14 cellular contexts compared by ENCODE assay signal in the genomic region with DNA sequence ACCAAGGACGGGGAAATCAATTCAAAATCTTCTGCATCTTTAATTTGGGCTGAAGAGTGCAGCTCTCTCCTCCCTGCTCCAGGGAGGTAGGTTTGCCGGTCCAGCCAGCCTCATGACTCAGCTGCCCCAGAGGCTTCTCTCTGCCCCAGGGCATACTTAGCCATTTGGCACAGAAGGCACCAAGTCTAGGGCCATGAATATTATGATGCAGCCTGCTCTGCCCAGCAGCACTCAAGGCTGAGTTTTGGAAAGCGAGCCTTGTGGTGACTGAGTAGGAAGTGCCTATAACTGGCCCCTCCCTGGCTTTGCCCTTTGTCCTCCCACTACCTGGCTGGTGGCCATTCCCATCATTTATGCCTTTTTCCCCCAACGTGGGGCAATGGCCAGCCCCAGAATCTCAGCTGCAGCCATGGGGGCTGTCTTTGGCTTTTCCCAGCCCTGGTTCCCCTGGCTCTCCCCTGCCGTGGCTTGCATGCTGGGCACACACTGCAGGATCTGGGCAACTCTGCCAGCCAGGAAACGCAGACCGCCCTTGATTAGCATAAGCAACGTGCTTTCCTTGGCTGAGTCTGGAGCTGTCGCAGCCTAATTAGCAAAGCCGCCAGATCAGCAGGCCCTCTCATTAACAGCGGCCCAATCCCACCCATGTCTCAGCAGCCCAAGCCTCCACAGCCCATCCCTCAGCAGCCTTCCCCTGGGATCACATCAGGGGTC.
A peak's percentile ranks its signal among the peaks of the same experiment; 100 is the strongest.
DNase-seq lines count a peak whose midpoint lies in the region; ATAC-seq and TF ChIP-seq lines count a peak whose summit lies in the region.
"Had no signal": no experiment of that assay in that cellular context is flagged by ENCODE, and none has a peak within 500 bp of the region (broad histone marks: within the 10 kb centered on the region; RNA-seq: fewer than 3 reads in every experiment).

No MANE protein-coding gene starts in this region.

- H4K20me1 ChIP-seq in HCT116 (ENCODE audit: insufficient read depth) (no peaks in the 10 kb centered on the region), neural progenitor cell (ENCODE audit: low read depth) (peaks cover 4% of the 10 kb centered on the region)

- no peaks in the 10 kb centered on the region for H3K9me2 ChIP-seq in HCT116 (ENCODE audit: insufficient read depth)

- H3K4me3 ChIP-seq in HCT116 (replicated peaks in 1 of 2; ENCODE audit: low read depth in 1 of 2, low read length in 2 of 2) = no peak overlapping the region
- H3K4me3 ChIP-seq in neural progenitor cell = no peak overlapping the region
- H3K4me3 ChIP-seq in gastrocnemius medialis = no peak overlapping the region
- H3K4me3 ChIP-seq in BE2C (ENCODE audit: low read depth, low read length) = no peak overlapping the region

- H3K4me1 Mint-ChIP-seq in neural progenitor cell = peaks cover 53% of the 10 kb centered on the region
- H3K4me1 Mint-ChIP-seq: activated T-helper 17 cell treated with anti-CD3 and anti-CD28 coated beads, Interleukin-2, amount 50 U/mL, for 72 hours; CD14-positive monocyte; naive B cell had no signal

- no peaks in the 10 kb centered on the region for H3K36me3 ChIP-seq in HCT116 (ENCODE audit: control insufficient read depth in 1 of 2, insufficient read depth in 2 of 2, low read length in 2 of 2)
- H3K36me3 ChIP-seq in neural progenitor cell = no peaks in the 10 kb centered on the region
- H3K36me3 ChIP-seq in gastrocnemius medialis = no peaks in the 10 kb centered on the region
- no peaks in the 10 kb centered on the region for H3K36me3 ChIP-seq in BE2C

- POLR2A ChIA-PET in HCT116 (lab: Charles Lee) = interaction anchor here (0.5 kb wide), 1 partner anchor 150 kb away, joined by 3 read pairs; no protein-coding TSS in a partner anchor

- DNase-seq in AG08395 (ENCODE audit: low spot score) = peak; percentile 51
- no peak for DNase-seq in HCT116 (ENCODE audit: low read depth, low spot score)
- peak in 44 of 61 donors; percentile 6 to 82 (median 38) for DNase-seq in caudate nucleus (lab: John Stamatoyannopoulos, UW)
- peak; percentile 37 for DNase-seq in neural progenitor cell (ENCODE audit: low spot score)
- no peak for DNase-seq in posterior vena cava (ENCODE audit: low spot score)
- no peak for DNase-seq in gastrocnemius medialis
- no peak for DNase-seq in foreskin melanocyte
- no peak for DNase-seq in BE2C
- DNase-seq: activated CD4-positive, alpha-beta T cell treated with anti-CD3 and anti-CD28 coated beads for 48 hours; kidney; naive B cell; NCI-H1048 had no signal

- H3K27me3 ChIP-seq in HCT116 (ENCODE audit: insufficient read depth, low read length) (no peaks in the 10 kb centered on the region; the same call in 1 of the 2 replicates), neural progenitor cell (no peaks in the 10 kb centered on the region), gastrocnemius medialis (no peaks in the 10 kb centered on the region), BE2C (no peaks in the 10 kb centered on the region)

- no peak overlapping the region for H3K4me3 Mint-ChIP-seq in neural progenitor cell
- H3K4me3 Mint-ChIP-seq: activated T-helper 17 cell treated with anti-CD3 and anti-CD28 coated beads, Interleukin-2, amount 50 U/mL, for 72 hours; CD14-positive monocyte; naive B cell had no signal

- H2AFZ ChIP-seq in HCT116 (ENCODE audit: low read depth, low read length, poor library complexity, severe bottlenecking) (no peak overlapping the region), neural progenitor cell (replicated peaks) (no peak overlapping the region)

- CTCF ChIA-PET in HCT116 (lab: Charles Lee) = no interaction called here

- BruUV-seq in HCT116 (replicated peaks; lab: Mats Ljungman, UMichigan) = no TSS peak

- H3K9ac ChIP-seq in HCT116 (ENCODE audit: low read length) (no peak overlapping the region), neural progenitor cell (no peak overlapping the region)

- no peak overlapping the region for H3K27ac ChIP-seq in HCT116 (ENCODE audit: low read depth, low read length)
- no peak overlapping the region for H3K27ac ChIP-seq in caudate nucleus (ENCODE audit: low read depth, low read length)
- no peak overlapping the region for H3K27ac ChIP-seq in neural progenitor cell
- H3K27ac ChIP-seq in gastrocnemius medialis = no peak overlapping the region

- RAD21 ChIA-PET in HCT116 (lab: Charles Lee; ENCODE audit: low non-redundant PET in 1 of 2, low total read pairs in 2 of 2, uncharacterized antibody in 2 of 2, unreplicated experiment in 2 of 2) = no interaction called here

- no peak overlapping the region; the same call in 1 of the 2 replicates for H3K4me2 ChIP-seq in HCT116 (ENCODE audit: low read length)
- peak overlapping the region; percentile 11 for H3K4me2 ChIP-seq in neural progenitor cell

- H3F3A ChIP-seq in neural progenitor cell (ENCODE audit: low read depth) = no peaks in the 10 kb centered on the region

- TF ChIP-seq POLR2A in HCT116 (IDR thresholded peaks at IDR 0.05; ENCODE audit: borderline replicate concordance, extremely low read depth, insufficient read depth, insufficient read length) = no peak
- no peak for TF ChIP-seq POLR2A in gastrocnemius medialis (IDR thresholded peaks at IDR 0.05)

- intact Hi-C loops in HCT116 (cut with micrococcal nuclease) = no loop called here
- intact Hi-C loops in posterior vena cava (cut with DNase I) = no loop called here
- intact Hi-C loops in gastrocnemius medialis (cut with DNase I; ENCODE audit: low total_unique reads) = no loop called here

- no peak for TF ChIP-seq RAD21 in HCT116 (IDR thresholded peaks at IDR 0.05; ENCODE audit: low read depth)

- H3K27ac Mint-ChIP-seq in neural progenitor cell = no peak overlapping the region
- H3K27ac Mint-ChIP-seq: activated T-helper 17 cell treated with anti-CD3 and anti-CD28 coated beads, Interleukin-2, amount 50 U/mL, for 72 hours; CD14-positive monocyte had no signal

- H3K9me3 ChIP-seq in HCT116 (ENCODE audit: control insufficient read depth in 1 of 2, insufficient read depth in 1 of 2, low read depth in 1 of 2, low read length in 2 of 2) (no peaks in the 10 kb centered on the region), neural progenitor cell (ENCODE audit: low read depth) (no peaks in the 10 kb centered on the region), gastrocnemius medialis (no peaks in the 10 kb centered on the region), BE2C (no peaks in the 10 kb centered on the region)

- TF ChIP-seq CTCF in HCT116 (IDR thresholded peaks at IDR 0.05 in 2 of 3, conservative IDR thresholded peaks at IDR 0.05 in 1 of 3; ENCODE audit: borderline replicate concordance in 1 of 3, insufficient read depth in 1 of 3, low read depth in 2 of 3, low read length in 2 of 3) (no peak), neural progenitor cell (IDR thresholded peaks at IDR 0.05) (no peak), gastrocnemius medialis (IDR thresholded peaks at IDR 0.05 in 4 of 5, conservative IDR thresholded peaks at IDR 0.05 in 1 of 5) (no peak), BE2C (IDR thresholded peaks at IDR 0.05; ENCODE audit: low read depth, low read length) (no peak)

- H3K9me3 Mint-ChIP-seq in neural progenitor cell = no peaks in the 10 kb centered on the region
- H3K9me3 Mint-ChIP-seq: activated T-helper 17 cell treated with anti-CD3 and anti-CD28 coated beads, Interleukin-2, amount 50 U/mL, for 72 hours had no signal

- ATAC-seq in HCT116 (peak; percentile 68), gastrocnemius medialis (no peak)
- ATAC-seq: activated T-helper 17 cell treated with anti-CD3 and anti-CD28 coated beads, Interleukin-2, amount 50 U/mL, for 72 hours had no signal

- H3K4me1 ChIP-seq in HCT116 (ENCODE audit: control insufficient read depth in 1 of 2, insufficient read depth in 2 of 2, low read length in 2 of 2) = peaks cover 2 to 14% of the 10 kb centered on the region in 2 experiments; a peak in 3 of 4 replicates
- H3K4me1 ChIP-seq in neural progenitor cell = peaks cover 16% of the 10 kb centered on the region
- H3K4me1 ChIP-seq in gastrocnemius medialis = no peaks in the 10 kb centered on the region
- no peaks in the 10 kb centered on the region for H3K4me1 ChIP-seq in BE2C

- no peaks in the 10 kb centered on the region for H3K79me2 ChIP-seq in HCT116 (ENCODE audit: insufficient read depth, low read length)
- no peaks in the 10 kb centered on the region for H3K79me2 ChIP-seq in neural progenitor cell (ENCODE audit: low read depth)

- peaks cover 5% of the 10 kb centered on the region for H3K27me3 Mint-ChIP-seq in neural progenitor cell (ENCODE audit: insufficient read depth, low read depth)

- in situ Hi-C loops in gastrocnemius medialis (cut with MboI; ENCODE audit: low sequenced_read_pairs in 4 of 4) = no loop called here

- H3K36me3 Mint-ChIP-seq in neural progenitor cell = no peaks in the 10 kb centered on the region
- H3K36me3 Mint-ChIP-seq: CD14-positive monocyte, naive B cell had no signal

TF ChIP-seq in HCT116, 20 proteins besides CTCF, POLR2A, EP300 and RAD21:
- no peak for TF ChIP-seq TCF7L2 (IDR thresholded peaks at IDR 0.05; ENCODE audit: borderline replicate concordance, extremely low read depth, insufficient read depth, insufficient read length)
- no peak for TF ChIP-seq YY1 (IDR thresholded peaks at IDR 0.05; ENCODE audit: extremely low read depth, insufficient replicate concordance, low read depth, low read length)
- no peak for TF ChIP-seq JUND (IDR thresholded peaks at IDR 0.05)
- TF ChIP-seq, protein P1, sequence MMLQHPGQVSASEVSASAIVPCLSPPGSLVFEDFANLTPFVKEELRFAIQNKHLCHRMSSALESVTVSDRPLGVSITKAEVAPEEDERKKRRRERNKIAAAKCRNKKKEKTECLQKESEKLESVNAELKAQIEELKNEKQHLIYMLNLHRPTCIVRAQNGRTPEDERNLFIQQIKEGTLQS (IDR thresholded peaks at IDR 0.05) = no peak
- TF ChIP-seq, protein P2, sequence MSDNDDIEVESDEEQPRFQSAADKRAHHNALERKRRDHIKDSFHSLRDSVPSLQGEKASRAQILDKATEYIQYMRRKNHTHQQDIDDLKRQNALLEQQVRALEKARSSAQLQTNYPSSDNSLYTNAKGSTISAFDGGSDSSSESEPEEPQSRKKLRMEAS (IDR thresholded peaks at IDR 0.05) = no peak
- no peak for TF ChIP-seq FOSL1 (IDR thresholded peaks at IDR 0.05; ENCODE audit: low read depth)
- no peak for TF ChIP-seq SP1 (IDR thresholded peaks at IDR 0.05; ENCODE audit: low read depth)
- no peak for TF ChIP-seq ZNF274 (IDR thresholded peaks at IDR 0.05; ENCODE audit: low read depth, low read length)
- TF ChIP-seq EZH2 (IDR thresholded peaks at IDR 0.05) = no peak
- no peak for TF ChIP-seq CBX3 (IDR thresholded peaks at IDR 0.05; ENCODE audit: low read depth)
- TF ChIP-seq EGR1 (IDR thresholded peaks at IDR 0.05; ENCODE audit: low read depth) = no peak
- no peak for TF ChIP-seq ELF1 (IDR thresholded peaks at IDR 0.05; ENCODE audit: borderline replicate concordance, low read depth)
- no peak for TF ChIP-seq ZFX (IDR thresholded peaks at IDR 0.05)
- TF ChIP-seq EZH2phosphoT487 (IDR thresholded peaks at IDR 0.05; ENCODE audit: borderline replicate concordance) = no peak
- no peak for TF ChIP-seq CEBPB (IDR thresholded peaks at IDR 0.05; ENCODE audit: low read depth)
- TF ChIP-seq POLR2AphosphoS5 (IDR thresholded peaks at IDR 0.05; ENCODE audit: low read depth, low read length) = no peak

Comparison
In these comparisons a context has a peak if more than half of its experiments do, and no peak if none do; other contexts are left out.
1. DNase-seq: peak in AG08395 (single experiment), caudate nucleus (44 of 61) and neural progenitor cell (single experiment); none in HCT116 (single experiment), posterior vena cava (single experiment), gastrocnemius medialis (0 of 2), foreskin melanocyte (single experiment) and BE2C (single experiment).